Comparison of ENCODE assay signal across 19 cellular contexts in genomic region chr1:240613353-240614142, GRCh38. TPM values are rescaled to one million over a fixed set of nuclear protein-coding genes. Genes with fewer than 3 reads are reported as not detected.
DNase-seq lines count a peak whose midpoint lies in the region; ATAC-seq and TF ChIP-seq lines count a peak whose summit lies in the region.
"Had no signal": no experiment of that assay in that cellular context is flagged by ENCODE, and none has a peak within 500 bp of the region (broad histone marks: within the 10 kb centered on the region; RNA-seq: fewer than 3 reads in every experiment).

No MANE protein-coding gene starts in this region.

- no peak overlapping the region for H2AFZ ChIP-seq in DND-41 (ENCODE audit: low read depth, low read length)

- no peak overlapping the region for H2BK120ac ChIP-seq in mesendoderm (ENCODE audit: low read depth, low read length)

- no peaks in the 10 kb centered on the region for H3K9me3 Mint-ChIP-seq in CD4-positive, alpha-beta T cell
- no peaks in the 10 kb centered on the region for H3K9me3 Mint-ChIP-seq in T-helper 1 cell treated with Interleukin-12 subunit alpha and Interleukin-12 subunit beta and Interleukin-4 antibody, amounts not matched to agents 30 μg/mL and 1 μg/mL, for 36 hours
- H3K9me3 Mint-ChIP-seq: activated B cell treated with CpG ODN at 0.5 μM for 24 hours; central memory CD8-positive, alpha-beta T cell had no signal

- CTCF ChIA-PET in CD4-positive, alpha-beta T cell (lab: Charles Lee), result no interaction called here

- H3K27ac ChIP-seq in CD4-positive, alpha-beta T cell (ENCODE audit: low read depth, low read length), result no peak overlapping the region
- H3K27ac ChIP-seq in DND-41 (ENCODE audit: low read length), result peak overlapping the region; percentile 20
- no peak overlapping the region for H3K27ac ChIP-seq in mesendoderm (ENCODE audit: low read depth, low read length)
- H3K27ac ChIP-seq: thoracic aorta had no signal

- intact Hi-C loops in CD4-positive, alpha-beta T cell (cut with DNase I, micrococcal nuclease), result no loop called here

- H3K9ac ChIP-seq in DND-41 (ENCODE audit: low read depth, low read length) (no peak overlapping the region), mesendoderm (ENCODE audit: low read length) (no peak overlapping the region)

- DNase-seq in CD4-positive, alpha-beta T cell, result no peak
- DNase-seq in DND-41 (peak; percentile 51), mesendoderm (no peak), NCI-H526 (lab: John Stamatoyannopoulos, UW) (no peak), SKM-1 treated with dmso at 0.1 percent for 144 hours (lab: John Stamatoyannopoulos, UW; ENCODE audit: unreplicated experiment) (no peak)
- DNase-seq: activated B cell treated with CpG ODN at 0.5 μM for 24 hours; activated CD8-positive, alpha-beta memory T cell treated with anti-CD3 and anti-CD28 coated beads, Interleukin-2, amount 50 U/mL, for 48 hours; C1 segment of cervical spinal cord; effector CD8-positive, alpha-beta T cell; NCI-H2107; NCI-H748 treated with DMSO at 0.1 percent for 48 hours; stimulated activated CD4-positive, alpha-beta T cell treated with anti-CD3 and anti-CD28 coated beads, Interleukin-4, amount 100 ng/mL, for 24 hours; stimulated activated CD8-positive, alpha-beta memory T cell treated with anti-CD3 and anti-CD28 coated beads, Interleukin-4, amount 100 ng/mL, for 48 hours had no signal

- peak overlapping the region; percentile 85 for H2BK15ac ChIP-seq in mesendoderm (replicated peaks; ENCODE audit: low read depth)

- no peaks in the 10 kb centered on the region for H3K36me3 Mint-ChIP-seq in CD4-positive, alpha-beta T cell (ENCODE audit: low read depth)
- peaks cover 3% of the 10 kb centered on the region for H3K36me3 Mint-ChIP-seq in T-helper 1 cell treated with Interleukin-12 subunit alpha and Interleukin-12 subunit beta and Interleukin-4 antibody, amounts not matched to agents 30 μg/mL and 1 μg/mL, for 36 hours (ENCODE audit: low read depth)

- TF ChIP-seq CTCF in CD4-positive, alpha-beta T cell (IDR thresholded peaks at IDR 0.05), result no peak
- TF ChIP-seq CTCF in DND-41 (IDR thresholded peaks at IDR 0.05; ENCODE audit: borderline replicate concordance, extremely low read depth, low read length, poor library complexity, severe bottlenecking), result no peak

- H3K27me3 ChIP-seq in CD4-positive, alpha-beta T cell (ENCODE audit: control insufficient read depth, insufficient read depth, low read length), result peaks cover 5% of the 10 kb centered on the region
- H3K27me3 ChIP-seq in DND-41 (ENCODE audit: insufficient read depth, low read length, poor library complexity), result no peaks in the 10 kb centered on the region
- H3K27me3 ChIP-seq in mesendoderm (ENCODE audit: insufficient read depth, low read length, poor library complexity), result no peaks in the 10 kb centered on the region

- H3K9me3 ChIP-seq in CD4-positive, alpha-beta T cell (ENCODE audit: control insufficient read depth, low read length), result no peaks in the 10 kb centered on the region
- no peaks in the 10 kb centered on the region for H3K9me3 ChIP-seq in DND-41 (ENCODE audit: insufficient read depth, low read length, severe bottlenecking)
- H3K9me3 ChIP-seq: thoracic aorta had no signal

- no peak for ATAC-seq in CD4-positive, alpha-beta T cell (ENCODE audit: poor library complexity)
- ATAC-seq in DND-41 (ENCODE audit: insufficient read depth, low read depth), result peak; percentile 89
- no peak for ATAC-seq in HG02973 (IDR thresholded peaks at IDR 0.05; ENCODE audit: unreplicated experiment)

- H4K5ac ChIP-seq in mesendoderm (ENCODE audit: low read length), result no peak overlapping the region

- H4K8ac ChIP-seq in mesendoderm (ENCODE audit: low read depth, low read length), result no peak overlapping the region

- no peaks in the 10 kb centered on the region for H4K20me1 ChIP-seq in DND-41 (ENCODE audit: insufficient read depth, low read length)

- H3K79me2 ChIP-seq in DND-41 (ENCODE audit: insufficient read depth, low read length) (no peaks in the 10 kb centered on the region), mesendoderm (ENCODE audit: control insufficient read depth, insufficient read depth, low read length) (no peaks in the 10 kb centered on the region)

- no peak overlapping the region for H3K56ac ChIP-seq in mesendoderm (ENCODE audit: low read length)

- POLR2A ChIA-PET in CD4-positive, alpha-beta T cell (lab: Charles Lee), result no interaction called here

- H2AK5ac ChIP-seq in mesendoderm (ENCODE audit: low read length), result no peak overlapping the region

- H3K27ac Mint-ChIP-seq in CD4-positive, alpha-beta T cell, result no peak overlapping the region
- H3K27ac Mint-ChIP-seq in T-helper 1 cell treated with Interleukin-12 subunit alpha and Interleukin-12 subunit beta and Interleukin-4 antibody, amounts not matched to agents 30 μg/mL and 1 μg/mL, for 36 hours, result peak overlapping the region; percentile 53
- H3K27ac Mint-ChIP-seq: activated B cell treated with CpG ODN at 0.5 μM for 24 hours had no signal

- no peak overlapping the region for H3K23ac ChIP-seq in mesendoderm (ENCODE audit: low read length)

- peaks cover 31% of the 10 kb centered on the region for H3K4me1 Mint-ChIP-seq in CD4-positive, alpha-beta T cell (ENCODE audit: low read depth)
- peaks cover 33% of the 10 kb centered on the region for H3K4me1 Mint-ChIP-seq in T-helper 1 cell treated with Interleukin-12 subunit alpha and Interleukin-12 subunit beta and Interleukin-4 antibody, amounts not matched to agents 30 μg/mL and 1 μg/mL, for 36 hours (ENCODE audit: low read depth)

- H3K4me2 ChIP-seq in DND-41 (ENCODE audit: insufficient read depth, low read length) (peak overlapping the region; percentile 48), mesendoderm (ENCODE audit: low read length) (no peak overlapping the region)

- H3K27me3 Mint-ChIP-seq in CD4-positive, alpha-beta T cell, result peaks cover 51% of the 10 kb centered on the region
- peaks cover 66% of the 10 kb centered on the region for H3K27me3 Mint-ChIP-seq in T-helper 1 cell treated with Interleukin-12 subunit alpha and Interleukin-12 subunit beta and Interleukin-4 antibody, amounts not matched to agents 30 μg/mL and 1 μg/mL, for 36 hours (ENCODE audit: low read depth)

- no peak overlapping the region for H3K18ac ChIP-seq in mesendoderm (ENCODE audit: low read length)

- H2BK5ac ChIP-seq in mesendoderm (ENCODE audit: low read length), result no peak overlapping the region

- no CpG with 5 or more reads among the region's 5 CpGs for WGBS in mesendoderm (ENCODE audit: extremely low coverage, insufficient coverage, low lambda C conversion rate)

- H3K4me3 ChIP-seq in DND-41 (ENCODE audit: low read depth in 1 of 2, low read length in 2 of 2) (no peak overlapping the region), mesendoderm (ENCODE audit: low read length) (no peak overlapping the region)
- H3K4me3 ChIP-seq: thoracic aorta had no signal

- no peak overlapping the region for H3K4ac ChIP-seq in mesendoderm (ENCODE audit: low read depth, low read length)

- no peaks in the 10 kb centered on the region for H3K79me1 ChIP-seq in mesendoderm (ENCODE audit: low read length)

- peak overlapping the region; percentile 26 for H3K4me3 Mint-ChIP-seq in CD4-positive, alpha-beta T cell
- H3K4me3 Mint-ChIP-seq in T-helper 1 cell treated with Interleukin-12 subunit alpha and Interleukin-12 subunit beta and Interleukin-4 antibody, amounts not matched to agents 30 μg/mL and 1 μg/mL, for 36 hours, result peak overlapping the region; percentile 58
- H3K4me3 Mint-ChIP-seq: activated B cell treated with CpG ODN at 0.5 μM for 24 hours; central memory CD8-positive, alpha-beta T cell had no signal

- H3K4me1 ChIP-seq in DND-41 (ENCODE audit: insufficient read depth, low read length) (peaks cover 37% of the 10 kb centered on the region), mesendoderm (ENCODE audit: control insufficient read depth, low read depth, low read length) (peaks cover under 1% of the 10 kb centered on the region)

- H3K36me3 ChIP-seq in DND-41 (ENCODE audit: insufficient read depth, low read length), result no peaks in the 10 kb centered on the region
- no peaks in the 10 kb centered on the region for H3K36me3 ChIP-seq in mesendoderm (ENCODE audit: control insufficient read depth, insufficient read depth, low read length)
- H3K36me3 ChIP-seq: thoracic aorta had no signal

RNA-seq across cellular contexts. Expression of gene GREM2, which starts 1.6 kb away (rescaled TPM):
- total RNA-seq in CD4-positive, alpha-beta T cell, result under 1 TPM; 0.16 to 0.28 TPM
- 0.42 TPM for polyA plus RNA-seq in mesendoderm (2013, experiment 1 of 2)
- 0.45 TPM for polyA plus RNA-seq in mesendoderm (2013, experiment 2 of 2)
- total RNA-seq: activated B cell treated with CpG ODN at 0.5 μM for 24 hours, osteocyte, RPMI7951 had no signal
